ENCODE assay signal across 17 cellular contexts in the genomic region with DNA sequence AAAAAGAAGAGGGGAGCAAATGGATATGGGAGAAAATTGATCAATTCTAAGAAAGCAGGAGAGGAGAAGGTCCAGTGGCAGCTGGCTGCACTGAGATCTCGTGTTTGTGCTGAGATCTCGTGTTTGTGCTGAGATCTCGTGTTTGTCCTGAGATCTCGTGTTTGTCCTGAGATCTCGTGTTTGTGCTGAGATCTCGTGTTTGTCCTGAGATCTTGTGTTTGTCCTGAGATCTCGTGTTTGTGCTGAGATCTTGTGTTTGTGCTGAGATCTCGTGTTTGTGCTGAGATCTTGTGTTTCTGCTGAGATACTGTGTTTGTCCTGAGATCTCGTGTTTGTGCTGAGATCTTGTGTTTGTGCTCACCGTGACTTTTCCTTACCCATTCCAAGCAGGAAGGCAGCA.
DNase-seq lines count a peak whose midpoint lies in the region; ATAC-seq, FAIRE-seq and TF ChIP-seq lines count a peak whose summit lies in the region.
"Had no signal": no experiment of that assay in that cellular context is flagged by ENCODE, and none has a peak within 500 bp of the region (broad histone marks: within the 10 kb centered on the region; RNA-seq: fewer than 3 reads in every experiment).

No MANE protein-coding gene starts in this region.

- TF ChIP-seq EP300 in K562 (IDR thresholded peaks at IDR 0.05; ENCODE audit: low read length): no peak

- H3K27ac ChIP-seq in K562 (ENCODE audit: extremely low read depth, low read depth, low read length) (no peak overlapping the region), parathyroid adenoma (no peak overlapping the region), mammary epithelial cell (ENCODE audit: insufficient read depth, low read depth, low read length) (no peak overlapping the region)
- H3K27ac ChIP-seq: A549 had no signal

- peak overlapping the region in 1 of 2 experiments; percentile 23; a peak in 1 of 4 replicates for H3K9ac ChIP-seq in K562 (ENCODE audit: insufficient read depth in 1 of 2, low read depth in 2 of 2, low read length in 2 of 2)
- no peak overlapping the region for H3K9ac ChIP-seq in parathyroid adenoma
- H3K9ac ChIP-seq in mammary epithelial cell (ENCODE audit: insufficient read depth, low read length): no peak overlapping the region

- no peak for TF ChIP-seq POLR2A in GM12891 (IDR thresholded peaks at IDR 0.05; ENCODE audit: low read depth, low read length)
- no peak for TF ChIP-seq POLR2A in K562 (conservative IDR thresholded peaks at IDR 0.05)

- dilution Hi-C loops in mammary epithelial cell (cut with HindIII; ENCODE audit: low sequenced_read_pairs): no loop called here

- FAIRE-seq in GM12891 (lab: Jason Lieb, UNC) (peak; percentile 47), K562 (lab: Jason Lieb, UNC) (no peak)
- FAIRE-seq: A549 had no signal

- in situ Hi-C loops in K562 (cut with MboI): no loop called here
- in situ Hi-C loops in mammary epithelial cell (cut with MboI; ENCODE audit: low sequenced_read_pairs in 2 of 2): no loop called here

- ATAC-seq in K562 (no peak), HG02870 (IDR thresholded peaks at IDR 0.05; ENCODE audit: unreplicated experiment) (no peak), HG03432 (IDR thresholded peaks at IDR 0.05; ENCODE audit: unreplicated experiment) (no peak)
- ATAC-seq: A549, T-helper 17 cell had no signal

- 0% methylated on average over 4 of the region's 10 CpGs for WGBS in K562 (ENCODE audit: insufficient coverage, low coverage, missing lambda C conversion rate)
- 78% methylated on average over 7 of the region's 10 CpGs for WGBS in mammary epithelial cell (ENCODE audit: low coverage, missing lambda C conversion rate)

- no peak for TF ChIP-seq RAD21 in K562 (CRISPR knock-in tag; conservative IDR thresholded peaks at IDR 0.05 in 1 of 2, IDR thresholded peaks at IDR 0.05 in 1 of 2)

- no peak for DNase-seq in GM12891 (ENCODE audit: insufficient read length, low spot score)
- peak; percentile 11 for DNase-seq in M059J (ENCODE audit: low read depth)
- peak in 1 of 4 experiments; percentile 2 for DNase-seq in K562 (ENCODE audit: extremely low read depth in 1 of 4, low spot score in 3 of 4)
- DNase-seq in mammary epithelial cell: no peak
- DNase-seq: BE2C, DMS79, NCI-H1092 treated with DMSO at 0.1 percent for 48 hours, NCI-H1436 treated with DMSO at 0.1 percent for 48 hours, NCI-H1930, NCI-H2227 treated with DMSO at 0.1 percent for 48 hours, NCI-H510A, Right ventricle myocardium superior, T-helper 17 cell had no signal

- H3K9me3 ChIP-seq in K562 (replicated peaks; ENCODE audit: control insufficient read depth, insufficient read depth, low read depth, low read length) (no peaks in the 10 kb centered on the region), parathyroid adenoma (ENCODE audit: control insufficient read depth, low read length) (no peaks in the 10 kb centered on the region), mammary epithelial cell (replicated peaks; ENCODE audit: insufficient read depth, low read length) (no peaks in the 10 kb centered on the region)
- H3K9me3 ChIP-seq: A549, BE2C had no signal

- H3K4me1 ChIP-seq in K562 (replicated peaks in 1 of 2; ENCODE audit: control insufficient read depth in 2 of 2, insufficient read depth in 2 of 2, low read length in 2 of 2) (no peaks in the 10 kb centered on the region), parathyroid adenoma (no peaks in the 10 kb centered on the region), mammary epithelial cell (ENCODE audit: insufficient read depth, low read length) (no peaks in the 10 kb centered on the region)
- H3K4me1 ChIP-seq: A549, BE2C had no signal

- H4K20me1 ChIP-seq in K562 (replicated peaks; ENCODE audit: control insufficient read depth, insufficient read depth, low read length): no peaks in the 10 kb centered on the region
- H4K20me1 ChIP-seq in mammary epithelial cell (ENCODE audit: insufficient read depth, low read length): no peaks in the 10 kb centered on the region

- CTCF ChIA-PET in K562 (lab: Yijun Ruan, JAX; ENCODE audit: low intra/inter-chr PET ratio): no interaction called here
- CTCF ChIA-PET in mammary epithelial cell (lab: Charles Lee; ENCODE audit: low non-redundant PET): no interaction called here

- peak overlapping the region; percentile 89 for H2AFZ ChIP-seq in K562 (ENCODE audit: low read depth, low read length)
- peak overlapping the region; percentile 65 for H2AFZ ChIP-seq in parathyroid adenoma
- H2AFZ ChIP-seq in mammary epithelial cell (ENCODE audit: low read depth, low read length): no peak overlapping the region

- POLR2A ChIA-PET in K562 (lab: Yijun Ruan, JAX): interaction anchor here (0.7 kb wide), 1 partner anchor 60 kb away, joined by 3 read pairs; no protein-coding TSS in a partner anchor

- BruUV-seq in K562 (replicated peaks; lab: Mats Ljungman, UMichigan) (no TSS peak), mammary epithelial cell (replicated peaks; lab: Mats Ljungman, UMichigan) (no TSS peak)

- H3K4me3 ChIP-seq in K562 (no peak overlapping the region), parathyroid adenoma (ENCODE audit: low read depth, low read length) (no peak overlapping the region), mammary epithelial cell (replicated peaks in 1 of 3; ENCODE audit: insufficient read depth in 1 of 3, low read depth in 2 of 3, low read length in 3 of 3) (no peak overlapping the region)
- H3K4me3 ChIP-seq: A549 had no signal

- intact Hi-C loops in K562 (cut with micrococcal nuclease): no loop called here
- intact Hi-C loops in mammary epithelial cell (cut with micrococcal nuclease): no loop called here

- H3K36me3 ChIP-seq in K562 (ENCODE audit: control insufficient read depth, insufficient read depth, low read length): no peaks in the 10 kb centered on the region
- no peaks in the 10 kb centered on the region for H3K36me3 ChIP-seq in parathyroid adenoma (ENCODE audit: control insufficient read depth, insufficient read depth, low read length)
- no peaks in the 10 kb centered on the region for H3K36me3 ChIP-seq in mammary epithelial cell (ENCODE audit: insufficient read depth, low read length)
- H3K36me3 ChIP-seq: BE2C had no signal

- no peaks in the 10 kb centered on the region for H3K9me1 ChIP-seq in K562 (ENCODE audit: control insufficient read depth, insufficient read depth, low read length)

- no peaks in the 10 kb centered on the region for H3K79me2 ChIP-seq in K562 (ENCODE audit: control insufficient read depth, insufficient read depth, low read length)
- no peaks in the 10 kb centered on the region for H3K79me2 ChIP-seq in parathyroid adenoma
- no peaks in the 10 kb centered on the region for H3K79me2 ChIP-seq in mammary epithelial cell (ENCODE audit: insufficient read depth, low read length)

- no peak for TF ChIP-seq CTCF in K562 (IDR thresholded peaks at IDR 0.05 in 2 of 3, conservative IDR thresholded peaks at IDR 0.05 in 1 of 3; ENCODE audit: insufficient read depth in 2 of 3, low read depth in 1 of 3, low read length in 3 of 3)
- TF ChIP-seq CTCF in parathyroid adenoma (IDR thresholded peaks at IDR 0.05): no peak
- TF ChIP-seq CTCF in mammary epithelial cell (conservative IDR thresholded peaks at IDR 0.05 in 1 of 2, IDR thresholded peaks at IDR 0.05 in 1 of 2; ENCODE audit: extremely low read depth in 1 of 2, insufficient read depth in 1 of 2, low read depth in 1 of 2, low read length in 2 of 2): no peak

- H3K27me3 ChIP-seq in K562 (ENCODE audit: control insufficient read depth in 2 of 2, insufficient read depth in 2 of 2, low read length in 2 of 2): peaks cover 3 to 27% of the 10 kb centered on the region in 2 experiments; a peak in 3 of 5 replicates
- no peaks in the 10 kb centered on the region for H3K27me3 ChIP-seq in parathyroid adenoma (ENCODE audit: control insufficient read depth, insufficient read depth, low read length)
- peaks cover 10% of the 10 kb centered on the region for H3K27me3 ChIP-seq in mammary epithelial cell (ENCODE audit: insufficient read depth, low read length)
- H3K27me3 ChIP-seq: BE2C had no signal

- H3K4me2 ChIP-seq in K562 (ENCODE audit: insufficient read depth, low read length) (peak overlapping the region; percentile 33), parathyroid adenoma (ENCODE audit: low read length) (no peak overlapping the region), mammary epithelial cell (ENCODE audit: insufficient read depth, low read depth, low read length) (no peak overlapping the region)
- H3K4me2 ChIP-seq: A549 had no signal

TF ChIP-seq in GM12891, 5 proteins besides CTCF, POLR2A, EP300 and RAD21:
- TF ChIP-seq POU2F2 (IDR thresholded peaks at IDR 0.05; ENCODE audit: low read depth, low read length): no peak
- TF ChIP-seq SPI1 (IDR thresholded peaks at IDR 0.05; ENCODE audit: low read depth, low read length): no peak
- no peak for TF ChIP-seq POLR2AphosphoS5 (IDR thresholded peaks at IDR 0.05; ENCODE audit: low read depth, low read length)

TF ChIP-seq in K562, 482 proteins besides CTCF, POLR2A, EP300 and RAD21:
- no peak for TF ChIP-seq POLR2AphosphoS2 (IDR thresholded peaks at IDR 0.05; ENCODE audit: low read length)
- peak; percentile 92 for TF ChIP-seq CHD2 (IDR thresholded peaks at IDR 0.05; ENCODE audit: low read depth, low read length)
- TF ChIP-seq ZNF316 (IDR thresholded peaks at IDR 0.05): peak; percentile 59; the same call in 1 of the 2 replicates
- TF ChIP-seq ARHGAP35 (IDR thresholded peaks at IDR 0.05; ENCODE audit: partially characterized antibody): peak; percentile 68
TF ChIP-seq in K562: peak in this region for 3.
